ENCODE assay signal across 1 cellular context in the genomic region with DNA sequence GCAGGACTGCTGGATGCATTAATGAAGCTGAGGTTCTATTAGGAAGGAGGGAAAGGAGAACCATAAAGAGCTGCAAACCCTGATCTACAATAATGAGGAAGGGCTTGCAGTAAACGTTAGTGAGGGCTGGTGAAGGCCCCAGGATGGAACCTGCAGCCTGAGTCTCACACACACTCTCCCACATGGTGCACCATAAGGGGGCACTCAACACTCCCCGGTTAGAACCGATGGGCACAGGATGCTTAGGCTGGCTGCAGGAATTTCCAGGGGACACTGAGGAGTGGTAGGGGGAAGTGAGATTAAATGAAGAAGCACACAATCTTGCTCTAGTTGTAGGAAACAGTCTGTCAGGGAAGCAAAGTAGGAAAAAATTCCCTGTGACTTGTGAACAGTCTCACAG.
TF ChIP-seq lines count a peak whose summit lies in the region.

No MANE protein-coding gene starts in this region.

TF ChIP-seq in WTC11, 78 proteins besides CTCF, POLR2A, EP300 and RAD21 (continued from another document):
- TF ChIP-seq PRRX2 (CRISPR knock-in tag; IDR thresholded peaks at IDR 0.05) (no peak), ZNF263 (CRISPR knock-in tag; IDR thresholded peaks at IDR 0.05; ENCODE audit: low read depth) (no peak), KAT7 (CRISPR knock-in tag; IDR thresholded peaks at IDR 0.05; ENCODE audit: borderline replicate concordance) (no peak), NR3C1 (CRISPR knock-in tag; conservative IDR thresholded peaks at IDR 0.05; ENCODE audit: low read depth) (no peak), ZNF512 (CRISPR knock-in tag; IDR thresholded peaks at IDR 0.05; ENCODE audit: borderline replicate concordance) (no peak), MXD4 (CRISPR knock-in tag; IDR thresholded peaks at IDR 0.05; ENCODE audit: borderline replicate concordance) (no peak), EMX1 (CRISPR knock-in tag; IDR thresholded peaks at IDR 0.05) (no peak), NFYB (CRISPR knock-in tag; conservative IDR thresholded peaks at IDR 0.05; ENCODE audit: low read depth) (no peak), ESRRA (CRISPR knock-in tag; IDR thresholded peaks at IDR 0.05; ENCODE audit: borderline replicate concordance) (no peak)
- TF ChIP-seq, protein P1, sequence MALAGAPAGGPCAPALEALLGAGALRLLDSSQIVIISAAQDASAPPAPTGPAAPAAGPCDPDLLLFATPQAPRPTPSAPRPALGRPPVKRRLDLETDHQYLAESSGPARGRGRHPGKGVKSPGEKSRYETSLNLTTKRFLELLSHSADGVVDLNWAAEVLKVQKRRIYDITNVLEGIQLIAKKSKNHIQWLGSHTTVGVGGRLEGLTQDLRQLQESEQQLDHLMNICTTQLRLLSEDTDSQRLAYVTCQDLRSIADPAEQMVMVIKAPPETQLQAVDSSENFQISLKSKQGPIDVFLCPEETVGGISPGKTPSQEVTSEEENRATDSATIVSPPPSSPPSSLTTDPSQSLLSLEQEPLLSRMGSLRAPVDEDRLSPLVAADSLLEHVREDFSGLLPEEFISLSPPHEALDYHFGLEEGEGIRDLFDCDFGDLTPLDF (CRISPR knock-in tag; IDR thresholded peaks at IDR 0.05): no peak
- TF ChIP-seq, protein P2, sequence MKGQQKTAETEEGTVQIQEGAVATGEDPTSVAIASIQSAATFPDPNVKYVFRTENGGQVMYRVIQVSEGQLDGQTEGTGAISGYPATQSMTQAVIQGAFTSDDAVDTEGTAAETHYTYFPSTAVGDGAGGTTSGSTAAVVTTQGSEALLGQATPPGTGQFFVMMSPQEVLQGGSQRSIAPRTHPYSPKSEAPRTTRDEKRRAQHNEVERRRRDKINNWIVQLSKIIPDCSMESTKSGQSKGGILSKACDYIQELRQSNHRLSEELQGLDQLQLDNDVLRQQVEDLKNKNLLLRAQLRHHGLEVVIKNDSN (CRISPR knock-in tag; IDR thresholded peaks at IDR 0.05): no peak
TF ChIP-seq in WTC11: peak in this region for 0.
